In the genomic region with DNA sequence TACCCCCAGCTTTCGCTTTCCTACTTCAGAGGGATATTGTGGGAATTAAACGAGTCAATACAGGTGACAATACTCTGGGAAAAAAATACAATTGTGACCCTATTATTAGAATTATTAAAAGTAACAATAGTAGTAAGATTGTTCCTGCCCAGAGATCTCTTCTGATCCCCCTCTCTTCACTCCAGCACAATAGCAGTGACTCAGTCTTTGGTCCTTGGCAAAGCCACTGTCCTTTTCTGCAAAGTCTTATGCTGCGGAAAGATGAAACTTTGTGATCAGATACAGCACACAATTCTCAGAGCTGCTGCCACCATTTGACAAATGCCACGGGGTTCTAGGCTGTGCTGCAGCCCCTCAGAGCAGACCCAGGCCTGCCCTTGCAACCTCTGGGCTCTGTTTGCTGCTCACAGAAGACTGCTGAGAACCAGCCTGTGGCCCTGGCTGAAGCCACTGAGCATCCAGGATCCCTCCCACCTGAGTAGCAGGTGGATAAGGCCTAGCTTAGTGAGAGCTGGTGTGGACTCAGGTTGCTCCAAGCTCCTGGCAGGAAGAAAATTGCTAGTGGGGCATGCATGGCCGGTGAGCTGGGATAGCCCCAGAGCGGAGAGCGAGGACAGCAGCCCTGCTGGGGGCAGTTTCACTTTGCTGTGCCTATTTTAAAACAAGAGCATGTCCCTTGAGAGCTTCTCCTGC, we compare ENCODE assay signal across 1 cellular context.
TF ChIP-seq lines count a peak whose summit lies in the region.

No MANE protein-coding gene starts in this region.

TF ChIP-seq in HepG2, 621 proteins besides CTCF, POLR2A, EP300 and RAD21 (continued from another document):
- TF ChIP-seq, protein P1, sequence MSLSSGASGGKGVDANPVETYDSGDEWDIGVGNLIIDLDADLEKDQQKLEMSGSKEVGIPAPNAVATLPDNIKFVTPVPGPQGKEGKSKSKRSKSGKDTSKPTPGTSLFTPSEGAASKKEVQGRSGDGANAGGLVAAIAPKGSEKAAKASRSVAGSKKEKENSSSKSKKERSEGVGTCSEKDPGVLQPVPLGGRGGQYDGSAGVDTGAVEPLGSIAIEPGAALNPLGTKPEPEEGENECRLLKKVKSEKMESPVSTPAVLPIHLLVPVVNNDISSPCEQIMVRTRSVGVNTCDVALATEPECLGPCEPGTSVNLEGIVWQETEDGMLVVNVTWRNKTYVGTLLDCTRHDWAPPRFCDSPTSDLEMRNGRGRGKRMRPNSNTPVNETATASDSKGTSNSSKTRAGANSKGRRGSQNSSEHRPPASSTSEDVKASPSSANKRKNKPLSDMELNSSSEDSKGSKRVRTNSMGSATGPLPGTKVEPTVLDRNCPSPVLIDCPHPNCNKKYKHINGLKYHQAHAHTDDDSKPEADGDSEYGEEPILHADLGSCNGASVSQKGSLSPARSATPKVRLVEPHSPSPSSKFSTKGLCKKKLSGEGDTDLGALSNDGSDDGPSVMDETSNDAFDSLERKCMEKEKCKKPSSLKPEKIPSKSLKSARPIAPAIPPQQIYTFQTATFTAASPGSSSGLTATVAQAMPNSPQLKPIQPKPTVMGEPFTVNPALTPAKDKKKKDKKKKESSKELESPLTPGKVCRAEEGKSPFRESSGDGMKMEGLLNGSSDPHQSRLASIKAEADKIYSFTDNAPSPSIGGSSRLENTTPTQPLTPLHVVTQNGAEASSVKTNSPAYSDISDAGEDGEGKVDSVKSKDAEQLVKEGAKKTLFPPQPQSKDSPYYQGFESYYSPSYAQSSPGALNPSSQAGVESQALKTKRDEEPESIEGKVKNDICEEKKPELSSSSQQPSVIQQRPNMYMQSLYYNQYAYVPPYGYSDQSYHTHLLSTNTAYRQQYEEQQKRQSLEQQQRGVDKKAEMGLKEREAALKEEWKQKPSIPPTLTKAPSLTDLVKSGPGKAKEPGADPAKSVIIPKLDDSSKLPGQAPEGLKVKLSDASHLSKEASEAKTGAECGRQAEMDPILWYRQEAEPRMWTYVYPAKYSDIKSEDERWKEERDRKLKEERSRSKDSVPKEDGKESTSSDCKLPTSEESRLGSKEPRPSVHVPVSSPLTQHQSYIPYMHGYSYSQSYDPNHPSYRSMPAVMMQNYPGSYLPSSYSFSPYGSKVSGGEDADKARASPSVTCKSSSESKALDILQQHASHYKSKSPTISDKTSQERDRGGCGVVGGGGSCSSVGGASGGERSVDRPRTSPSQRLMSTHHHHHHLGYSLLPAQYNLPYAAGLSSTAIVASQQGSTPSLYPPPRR (CRISPR knock-in tag; IDR thresholded peaks at IDR 0.05; ENCODE audit: borderline replicate concordance) = no peak
- no peak for TF ChIP-seq LRRFIP1 (CRISPR knock-in tag; conservative IDR thresholded peaks at IDR 0.05)
- TF ChIP-seq KLF15 (CRISPR knock-in tag; IDR thresholded peaks at IDR 0.05; ENCODE audit: borderline replicate concordance) = no peak
- TF ChIP-seq ZNF782 (CRISPR knock-in tag; IDR thresholded peaks at IDR 0.05; ENCODE audit: borderline replicate concordance) = no peak
- no peak for TF ChIP-seq ZNF33B (CRISPR knock-in tag; IDR thresholded peaks at IDR 0.05)
- no peak for TF ChIP-seq ZNF224 (CRISPR knock-in tag; IDR thresholded peaks at IDR 0.05)
- TF ChIP-seq ZNF337 (CRISPR knock-in tag; IDR thresholded peaks at IDR 0.05; ENCODE audit: borderline replicate concordance, low read depth) = 0 out of 2 replicates have a peak, but pooled peaks have one; percentile 58
- no peak for TF ChIP-seq SP140L (CRISPR knock-in tag; IDR thresholded peaks at IDR 0.05; ENCODE audit: borderline replicate concordance)
- TF ChIP-seq GLI4 (CRISPR knock-in tag; IDR thresholded peaks at IDR 0.05; ENCODE audit: borderline replicate concordance) = no peak
- no peak for TF ChIP-seq POLR2AphosphoS2 (IDR thresholded peaks at IDR 0.05; ENCODE audit: low read depth, low read length)
- TF ChIP-seq RXRA (CRISPR knock-in tag; IDR thresholded peaks at IDR 0.05) = 0 out of 2 replicates have a peak, but pooled peaks have one; percentile 20
- no peak for TF ChIP-seq GMEB1 (CRISPR knock-in tag; IDR thresholded peaks at IDR 0.05; ENCODE audit: borderline replicate concordance)
- TF ChIP-seq, protein P2, sequence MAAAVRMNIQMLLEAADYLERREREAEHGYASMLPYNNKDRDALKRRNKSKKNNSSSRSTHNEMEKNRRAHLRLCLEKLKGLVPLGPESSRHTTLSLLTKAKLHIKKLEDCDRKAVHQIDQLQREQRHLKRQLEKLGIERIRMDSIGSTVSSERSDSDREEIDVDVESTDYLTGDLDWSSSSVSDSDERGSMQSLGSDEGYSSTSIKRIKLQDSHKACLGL (CRISPR knock-in tag; IDR thresholded peaks at IDR 0.05) = peak; percentile 47; the same call in 1 of the 2 replicates
- TF ChIP-seq CAMTA2 (CRISPR knock-in tag; IDR thresholded peaks at IDR 0.05; ENCODE audit: borderline replicate concordance) = 0 out of 2 replicates have a peak, but pooled peaks have one; percentile 61
- no peak for TF ChIP-seq ZNF616 (CRISPR knock-in tag; IDR thresholded peaks at IDR 0.05; ENCODE audit: low read depth)
- no peak for TF ChIP-seq BCL6 (CRISPR knock-in tag; IDR thresholded peaks at IDR 0.05)
